In genomic region chr10:132546567-132547420, GRCh38 we compare ENCODE assay signal across 1 cellular context.
TF ChIP-seq lines count a peak whose summit lies in the region.

No MANE protein-coding gene starts in this region.

TF ChIP-seq in H1, 55 proteins besides CTCF, POLR2A, EP300 and RAD21:
- TF ChIP-seq, protein P1, sequence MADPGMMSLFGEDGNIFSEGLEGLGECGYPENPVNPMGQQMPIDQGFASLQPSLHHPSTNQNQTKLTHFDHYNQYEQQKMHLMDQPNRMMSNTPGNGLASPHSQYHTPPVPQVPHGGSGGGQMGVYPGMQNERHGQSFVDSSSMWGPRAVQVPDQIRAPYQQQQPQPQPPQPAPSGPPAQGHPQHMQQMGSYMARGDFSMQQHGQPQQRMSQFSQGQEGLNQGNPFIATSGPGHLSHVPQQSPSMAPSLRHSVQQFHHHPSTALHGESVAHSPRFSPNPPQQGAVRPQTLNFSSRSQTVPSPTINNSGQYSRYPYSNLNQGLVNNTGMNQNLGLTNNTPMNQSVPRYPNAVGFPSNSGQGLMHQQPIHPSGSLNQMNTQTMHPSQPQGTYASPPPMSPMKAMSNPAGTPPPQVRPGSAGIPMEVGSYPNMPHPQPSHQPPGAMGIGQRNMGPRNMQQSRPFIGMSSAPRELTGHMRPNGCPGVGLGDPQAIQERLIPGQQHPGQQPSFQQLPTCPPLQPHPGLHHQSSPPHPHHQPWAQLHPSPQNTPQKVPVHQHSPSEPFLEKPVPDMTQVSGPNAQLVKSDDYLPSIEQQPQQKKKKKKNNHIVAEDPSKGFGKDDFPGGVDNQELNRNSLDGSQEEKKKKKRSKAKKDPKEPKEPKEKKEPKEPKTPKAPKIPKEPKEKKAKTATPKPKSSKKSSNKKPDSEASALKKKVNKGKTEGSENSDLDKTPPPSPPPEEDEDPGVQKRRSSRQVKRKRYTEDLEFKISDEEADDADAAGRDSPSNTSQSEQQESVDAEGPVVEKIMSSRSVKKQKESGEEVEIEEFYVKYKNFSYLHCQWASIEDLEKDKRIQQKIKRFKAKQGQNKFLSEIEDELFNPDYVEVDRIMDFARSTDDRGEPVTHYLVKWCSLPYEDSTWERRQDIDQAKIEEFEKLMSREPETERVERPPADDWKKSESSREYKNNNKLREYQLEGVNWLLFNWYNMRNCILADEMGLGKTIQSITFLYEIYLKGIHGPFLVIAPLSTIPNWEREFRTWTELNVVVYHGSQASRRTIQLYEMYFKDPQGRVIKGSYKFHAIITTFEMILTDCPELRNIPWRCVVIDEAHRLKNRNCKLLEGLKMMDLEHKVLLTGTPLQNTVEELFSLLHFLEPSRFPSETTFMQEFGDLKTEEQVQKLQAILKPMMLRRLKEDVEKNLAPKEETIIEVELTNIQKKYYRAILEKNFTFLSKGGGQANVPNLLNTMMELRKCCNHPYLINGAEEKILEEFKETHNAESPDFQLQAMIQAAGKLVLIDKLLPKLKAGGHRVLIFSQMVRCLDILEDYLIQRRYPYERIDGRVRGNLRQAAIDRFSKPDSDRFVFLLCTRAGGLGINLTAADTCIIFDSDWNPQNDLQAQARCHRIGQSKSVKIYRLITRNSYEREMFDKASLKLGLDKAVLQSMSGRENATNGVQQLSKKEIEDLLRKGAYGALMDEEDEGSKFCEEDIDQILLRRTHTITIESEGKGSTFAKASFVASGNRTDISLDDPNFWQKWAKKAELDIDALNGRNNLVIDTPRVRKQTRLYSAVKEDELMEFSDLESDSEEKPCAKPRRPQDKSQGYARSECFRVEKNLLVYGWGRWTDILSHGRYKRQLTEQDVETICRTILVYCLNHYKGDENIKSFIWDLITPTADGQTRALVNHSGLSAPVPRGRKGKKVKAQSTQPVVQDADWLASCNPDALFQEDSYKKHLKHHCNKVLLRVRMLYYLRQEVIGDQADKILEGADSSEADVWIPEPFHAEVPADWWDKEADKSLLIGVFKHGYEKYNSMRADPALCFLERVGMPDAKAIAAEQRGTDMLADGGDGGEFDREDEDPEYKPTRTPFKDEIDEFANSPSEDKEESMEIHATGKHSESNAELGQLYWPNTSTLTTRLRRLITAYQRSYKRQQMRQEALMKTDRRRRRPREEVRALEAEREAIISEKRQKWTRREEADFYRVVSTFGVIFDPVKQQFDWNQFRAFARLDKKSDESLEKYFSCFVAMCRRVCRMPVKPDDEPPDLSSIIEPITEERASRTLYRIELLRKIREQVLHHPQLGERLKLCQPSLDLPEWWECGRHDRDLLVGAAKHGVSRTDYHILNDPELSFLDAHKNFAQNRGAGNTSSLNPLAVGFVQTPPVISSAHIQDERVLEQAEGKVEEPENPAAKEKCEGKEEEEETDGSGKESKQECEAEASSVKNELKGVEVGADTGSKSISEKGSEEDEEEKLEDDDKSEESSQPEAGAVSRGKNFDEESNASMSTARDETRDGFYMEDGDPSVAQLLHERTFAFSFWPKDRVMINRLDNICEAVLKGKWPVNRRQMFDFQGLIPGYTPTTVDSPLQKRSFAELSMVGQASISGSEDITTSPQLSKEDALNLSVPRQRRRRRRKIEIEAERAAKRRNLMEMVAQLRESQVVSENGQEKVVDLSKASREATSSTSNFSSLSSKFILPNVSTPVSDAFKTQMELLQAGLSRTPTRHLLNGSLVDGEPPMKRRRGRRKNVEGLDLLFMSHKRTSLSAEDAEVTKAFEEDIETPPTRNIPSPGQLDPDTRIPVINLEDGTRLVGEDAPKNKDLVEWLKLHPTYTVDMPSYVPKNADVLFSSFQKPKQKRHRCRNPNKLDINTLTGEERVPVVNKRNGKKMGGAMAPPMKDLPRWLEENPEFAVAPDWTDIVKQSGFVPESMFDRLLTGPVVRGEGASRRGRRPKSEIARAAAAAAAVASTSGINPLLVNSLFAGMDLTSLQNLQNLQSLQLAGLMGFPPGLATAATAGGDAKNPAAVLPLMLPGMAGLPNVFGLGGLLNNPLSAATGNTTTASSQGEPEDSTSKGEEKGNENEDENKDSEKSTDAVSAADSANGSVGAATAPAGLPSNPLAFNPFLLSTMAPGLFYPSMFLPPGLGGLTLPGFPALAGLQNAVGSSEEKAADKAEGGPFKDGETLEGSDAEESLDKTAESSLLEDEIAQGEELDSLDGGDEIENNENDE (IDR thresholded peaks at IDR 0.05; ENCODE audit: insufficient replicate concordance, low read length): no peak
- no peak for TF ChIP-seq CHD2 (IDR thresholded peaks at IDR 0.05; ENCODE audit: low read length)
- TF ChIP-seq POU5F1 (IDR thresholded peaks at IDR 0.05; ENCODE audit: low read depth, low read length): no peak
- TF ChIP-seq TAF1 (IDR thresholded peaks at IDR 0.05; ENCODE audit: low read depth, low read length): no peak
- TF ChIP-seq EZH2 (IDR thresholded peaks at IDR 0.05; ENCODE audit: low read depth, low read length, severe bottlenecking): no peak
- no peak for TF ChIP-seq TBP (IDR thresholded peaks at IDR 0.05; ENCODE audit: low read depth, low read length)
- no peak for TF ChIP-seq TEAD4 (IDR thresholded peaks at IDR 0.05; ENCODE audit: low read depth, low read length)
- TF ChIP-seq USF2 (IDR thresholded peaks at IDR 0.05; ENCODE audit: low read length): no peak
- TF ChIP-seq CTBP2 (IDR thresholded peaks at IDR 0.05; ENCODE audit: borderline replicate concordance, insufficient read depth, insufficient read length, low read length): no peak
- TF ChIP-seq SAP30 (IDR thresholded peaks at IDR 0.05; ENCODE audit: insufficient read depth, insufficient replicate concordance, low read length): no peak
- no peak for TF ChIP-seq KDM4A (IDR thresholded peaks at IDR 0.05; ENCODE audit: low read depth, low read length, severe bottlenecking)
- no peak for TF ChIP-seq ASH2L (IDR thresholded peaks at IDR 0.05; ENCODE audit: low read length)
- no peak for TF ChIP-seq CBX8 (IDR thresholded peaks at IDR 0.05; ENCODE audit: borderline replicate concordance, low read depth, low read length)
- TF ChIP-seq SRF (IDR thresholded peaks at IDR 0.05; ENCODE audit: low read depth, low read length): no peak
- no peak for TF ChIP-seq ZNF274 (IDR thresholded peaks at IDR 0.05; ENCODE audit: borderline replicate concordance, extremely low read depth, low read length)
- no peak for TF ChIP-seq RXRA (IDR thresholded peaks at IDR 0.05; ENCODE audit: insufficient read depth, low read depth, low read length)
- no peak for TF ChIP-seq SIN3A (conservative IDR thresholded peaks at IDR 0.05 in 1 of 2, IDR thresholded peaks at IDR 0.05 in 1 of 2; ENCODE audit: low read depth in 1 of 2, low read length in 2 of 2)
- TF ChIP-seq SUZ12 (IDR thresholded peaks at IDR 0.05; ENCODE audit: low read length): no peak
